Comparison of ENCODE assay signal across 23 cellular contexts in genomic region chr15:43007551-43007950, GRCh38.
"Had no signal": no experiment of that assay in that cellular context is flagged by ENCODE, and none has a peak within 500 bp of the region (broad histone marks: within the 10 kb centered on the region; RNA-seq: fewer than 3 reads in every experiment).

No MANE protein-coding gene starts in this region.

- H3K27ac Mint-ChIP-seq: mesothelial cell of epicardium, naive B cell had no signal

- DNase-seq: dermis blood vessel endothelial cell; effector CD4-positive, alpha-beta T cell; effector memory CD4-positive, alpha-beta T cell; foreskin keratinocyte; glutamatergic neuron; head of caudate nucleus; heart right ventricle; hippocampal formation; left cardiac atrium; left ventricle myocardium superior; lower lobe of right lung; mesenchymal stem cell; mucosa of descending colon; naive B cell had no signal

- H3K4me3 ChIP-seq: coronary artery, dorsolateral prefrontal cortex, esophagus muscularis mucosa, heart right ventricle, left lung, lower lobe of right lung, mucosa of descending colon had no signal

- ATAC-seq: foreskin keratinocyte, left cardiac atrium, left lung, lower lobe of right lung, mucosa of descending colon had no signal

- FAIRE-seq: endothelial cell of umbilical vein, frontal cortex, islet of Langerhans, keratinocyte had no signal

- H3K9me3 ChIP-seq: esophagus muscularis mucosa, heart right ventricle, left lung, lower lobe of right lung, mucosa of descending colon had no signal

- H3K4me3 Mint-ChIP-seq: mesothelial cell of epicardium, naive B cell had no signal

- H3K4me1 Mint-ChIP-seq: mesothelial cell of epicardium, naive B cell had no signal

- H3K27ac ChIP-seq: coronary artery, esophagus muscularis mucosa, foreskin keratinocyte, heart right ventricle, left lung, lower lobe of right lung had no signal

- H3K4me1 ChIP-seq: esophagus muscularis mucosa, foreskin keratinocyte, left lung, lower lobe of right lung had no signal

- H3K27me3 Mint-ChIP-seq: naive B cell had no signal

- H3K27me3 ChIP-seq: dorsolateral prefrontal cortex, esophagus muscularis mucosa, foreskin keratinocyte, heart right ventricle, left lung had no signal
